24 cellular contexts compared by ENCODE assay signal in the genomic region with DNA sequence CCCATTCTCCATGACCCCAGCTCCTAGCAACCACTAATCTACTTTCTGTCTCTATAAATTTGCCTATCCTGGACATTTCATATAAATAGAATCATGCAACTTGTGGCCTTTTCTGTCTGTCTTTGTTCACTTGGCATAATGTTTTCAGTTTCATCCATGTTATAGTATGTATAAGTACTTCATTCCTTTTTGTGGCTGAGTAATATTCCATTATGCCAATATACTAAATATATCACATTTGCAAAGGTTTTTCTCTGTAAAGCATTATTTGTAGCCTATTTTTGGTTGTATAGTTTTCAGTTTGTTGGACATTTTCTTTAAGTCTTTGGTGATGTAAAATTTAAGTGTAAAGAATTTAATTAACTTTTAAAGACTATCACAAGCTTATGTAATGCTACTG. TPM values are rescaled to one million over a fixed set of nuclear protein-coding genes. Genes with fewer than 3 reads are reported as not detected.
"Had no signal": no experiment of that assay in that cellular context is flagged by ENCODE, and none has a peak within 500 bp of the region (broad histone marks: within the 10 kb centered on the region; RNA-seq: fewer than 3 reads in every experiment).

No MANE protein-coding gene starts in this region.

- DNase-seq: activated CD4-positive, alpha-beta T cell treated with anti-CD3 and anti-CD28 coated beads, Interleukin-2, amount 50 U/mL, for 1 hour; activated CD8-positive, alpha-beta memory T cell treated with anti-CD3 and anti-CD28 coated beads, Interleukin-2, amount 50 U/mL, for 48 hours; activated effector memory CD4-positive, alpha-beta T cell treated with Interleukin-2 at 50 U/mL for 16 hours; activated naive CD4-positive, alpha-beta T cell treated with anti-CD3 and anti-CD28 coated beads, Interleukin-2, amount 10 ng/mL, durations not matched to agents 7 days and 5 days; activated naive CD8-positive, alpha-beta T cell treated with anti-CD3 and anti-CD28 coated beads, Interleukin-2, amount 50 U/mL, for 24 hours; activated T-cell treated with anti-CD3 and anti-CD28 coated beads, Interleukin-2, amount 50 U/mL, for 48 hours; anterior cingulate cortex; effector memory CD4-positive, alpha-beta T cell; foreskin fibroblast; kidney; midbrain; pancreas; right lobe of liver; small intestine; stimulated activated CD4-positive, alpha-beta T cell treated with anti-CD3 and anti-CD28 coated beads, Interleukin-4, amount 100 ng/mL, for 1 hour; stimulated activated naive CD8-positive, alpha-beta T cell treated with anti-CD3 and anti-CD28 coated beads, Interleukin-15, amount 100 ng/mL, for 72 hours; trophoblast cell had no signal

- H3K4me3 ChIP-seq: right lobe of liver, SK-N-MC had no signal

- ATAC-seq: activated naive CD8-positive, alpha-beta T cell treated with anti-CD3 and anti-CD28 coated beads, Interleukin-2, amount 50 U/mL, for 24 hours; left lobe of liver; right lobe of liver; stimulated activated naive CD8-positive, alpha-beta T cell treated with anti-CD3 and anti-CD28 coated beads, Interleukin-15, amount 100 ng/mL, for 72 hours had no signal

- H3K4me3 Mint-ChIP-seq: activated naive CD4-positive, alpha-beta T cell treated with anti-CD3 and anti-CD28 coated beads, Interleukin-2, amount 10 ng/mL, durations not matched to agents 7 days and 5 days; activated naive CD8-positive, alpha-beta T cell treated with anti-CD3 and anti-CD28 coated beads, Interleukin-2, amount 50 U/mL, for 24 hours; dendritic cell treated with granulocyte-macrophage colony-stimulating factor and Interleukin-4, amounts not matched to agents 40 ng/mL and 50 ng/mL, for 4 days; stimulated activated naive CD8-positive, alpha-beta T cell treated with anti-CD3 and anti-CD28 coated beads, Interleukin-15, amount 100 ng/mL, for 72 hours had no signal

- H3K4me1 ChIP-seq: pancreas had no signal

- H3K9me3 Mint-ChIP-seq: activated naive CD4-positive, alpha-beta T cell treated with anti-CD3 and anti-CD28 coated beads, Interleukin-2, amount 10 ng/mL, durations not matched to agents 7 days and 5 days; activated naive CD8-positive, alpha-beta T cell treated with anti-CD3 and anti-CD28 coated beads, Interleukin-2, amount 50 U/mL, for 24 hours; dendritic cell treated with granulocyte-macrophage colony-stimulating factor and Interleukin-4, amounts not matched to agents 40 ng/mL and 50 ng/mL, for 4 days had no signal

- H3K27ac Mint-ChIP-seq: activated naive CD4-positive, alpha-beta T cell treated with anti-CD3 and anti-CD28 coated beads, Interleukin-2, amount 10 ng/mL, durations not matched to agents 7 days and 5 days; activated naive CD8-positive, alpha-beta T cell treated with anti-CD3 and anti-CD28 coated beads, Interleukin-2, amount 50 U/mL, for 24 hours; dendritic cell treated with granulocyte-macrophage colony-stimulating factor and Interleukin-4, amounts not matched to agents 40 ng/mL and 50 ng/mL, for 4 days; nephron; stimulated activated naive CD8-positive, alpha-beta T cell treated with anti-CD3 and anti-CD28 coated beads, Interleukin-15, amount 100 ng/mL, for 72 hours had no signal

- H3K36me3 ChIP-seq: pancreas, right lobe of liver, suprapubic skin had no signal

- H3K27me3 ChIP-seq: pancreas had no signal

- H3K9me3 ChIP-seq: pancreas, right lobe of liver, suprapubic skin had no signal

- H3K27ac ChIP-seq: pancreas, right lobe of liver, SK-N-MC, suprapubic skin had no signal

- H3K36me3 Mint-ChIP-seq: activated naive CD4-positive, alpha-beta T cell treated with anti-CD3 and anti-CD28 coated beads, Interleukin-2, amount 10 ng/mL, durations not matched to agents 7 days and 5 days had no signal

RNA-seq across cellular contexts. Expression of a gene that starts 2.2 kb away (rescaled TPM):
- total RNA-seq: glomerular endothelial cell, lung microvascular endothelial cell had no signal
